In genomic region chr6:32625137-32625536, GRCh38 we compare ENCODE assay signal across 30 cellular contexts. TPM values are rescaled to one million over a fixed set of nuclear protein-coding genes. Genes with fewer than 3 reads are reported as not detected.
DNase-seq lines count a peak whose midpoint lies in the region; ATAC-seq, FAIRE-seq and TF ChIP-seq lines count a peak whose summit lies in the region.
"Had no signal": no experiment of that assay in that cellular context is flagged by ENCODE, and none has a peak within 500 bp of the region (broad histone marks: within the 10 kb centered on the region; RNA-seq: fewer than 3 reads in every experiment).

No MANE protein-coding gene starts in this region.

- H3K36me3 Mint-ChIP-seq in activated CD8-positive, alpha-beta T cell treated with anti-CD3 and anti-CD28 coated beads, Interleukin-2, amount 10 ng/mL, durations not matched to agents 7 days and 5 days (ENCODE audit: low read depth), result peaks cover 9% of the 10 kb centered on the region
- no peaks in the 10 kb centered on the region for H3K36me3 Mint-ChIP-seq in activated CD8-positive, alpha-beta T cell treated with anti-CD3 and anti-CD28 coated beads for 36 hours (ENCODE audit: low read depth)
- no peaks in the 10 kb centered on the region for H3K36me3 Mint-ChIP-seq in activated naive CD8-positive, alpha-beta T cell
- H3K36me3 Mint-ChIP-seq in endothelial cell (ENCODE audit: low read depth, unreplicated experiment), result no peaks in the 10 kb centered on the region
- H3K36me3 Mint-ChIP-seq: brain had no signal

- H3K27ac Mint-ChIP-seq in activated CD8-positive, alpha-beta T cell treated with anti-CD3 and anti-CD28 coated beads, Interleukin-2, amount 10 ng/mL, durations not matched to agents 7 days and 5 days, result peak overlapping the region; percentile 30
- H3K27ac Mint-ChIP-seq in activated CD8-positive, alpha-beta T cell treated with anti-CD3 and anti-CD28 coated beads for 36 hours, result no peak overlapping the region
- peak overlapping the region; percentile 64 for H3K27ac Mint-ChIP-seq in activated naive CD8-positive, alpha-beta T cell
- no peak overlapping the region for H3K27ac Mint-ChIP-seq in endothelial cell (ENCODE audit: unreplicated experiment)
- H3K27ac Mint-ChIP-seq: activated T-helper 2 cell treated with anti-CD3 and anti-CD28 coated beads, Interferon-gamma antibody, Interleukin-2, Interleukin-4, amounts not matched to agents 10 μg/mL and 5 μg/mL and 100 μg/mL, durations not matched to agents 14 hours and 24 hours and 36 hours; brain had no signal

- no peaks in the 10 kb centered on the region for H3K27me3 Mint-ChIP-seq in activated CD8-positive, alpha-beta T cell treated with anti-CD3 and anti-CD28 coated beads, Interleukin-2, amount 10 ng/mL, durations not matched to agents 7 days and 5 days (ENCODE audit: low read depth)
- no peaks in the 10 kb centered on the region for H3K27me3 Mint-ChIP-seq in activated CD8-positive, alpha-beta T cell treated with anti-CD3 and anti-CD28 coated beads for 36 hours
- H3K27me3 Mint-ChIP-seq in activated naive CD8-positive, alpha-beta T cell, result no peaks in the 10 kb centered on the region
- H3K27me3 Mint-ChIP-seq in endothelial cell (ENCODE audit: unreplicated experiment), result no peaks in the 10 kb centered on the region

- no peaks in the 10 kb centered on the region for H3K27me3 ChIP-seq in rectal smooth muscle tissue (ENCODE audit: control insufficient read depth, insufficient read depth, low read length)
- H3K27me3 ChIP-seq in testis, result no peaks in the 10 kb centered on the region
- H3K27me3 ChIP-seq in vagina, result no peaks in the 10 kb centered on the region
- H3K27me3 ChIP-seq: foreskin keratinocyte, uterus had no signal

- H3K9ac ChIP-seq in rectal smooth muscle tissue (ENCODE audit: low read length), result peak overlapping the region; percentile 21

- POLR2A ChIA-PET in activated CD8-positive, alpha-beta T cell treated with anti-CD3 and anti-CD28 coated beads, Interleukin-2, amount 10 ng/mL, durations not matched to agents 7 days and 5 days (lab: Charles Lee), result no interaction called here
- POLR2A ChIA-PET in activated CD8-positive, alpha-beta T cell treated with anti-CD3 and anti-CD28 coated beads for 36 hours (lab: Charles Lee), result interaction anchor here (0.7 kb wide), 1 partner anchor 10 kb away, joined by 3 read pairs; no protein-coding TSS in a partner anchor

- peak; percentile 55 for FAIRE-seq in GM19239 (lab: Jason Lieb, UNC)
- FAIRE-seq: A549, K562 had no signal

- H3K4me1 ChIP-seq in rectal smooth muscle tissue (ENCODE audit: control insufficient read depth, insufficient read depth, low read length), result no peaks in the 10 kb centered on the region
- H3K4me1 ChIP-seq in testis, result no peaks in the 10 kb centered on the region
- no peaks in the 10 kb centered on the region for H3K4me1 ChIP-seq in vagina
- H3K4me1 ChIP-seq: A549, foreskin keratinocyte, psoas muscle, uterus had no signal

- intact Hi-C loops in activated CD8-positive, alpha-beta T cell treated with anti-CD3 and anti-CD28 coated beads for 36 hours (cut with micrococcal nuclease), result no loop called here
- intact Hi-C loops in testis (cut with DNase I; ENCODE audit: low total_unique reads) (no loop called here), vagina (cut with DNase I) (no loop called here)

- WGBS in testis, 2 donors, result 17 to 31% methylated on average over 5 of the region's 5 CpGs

- H3K4me3 Mint-ChIP-seq in activated CD8-positive, alpha-beta T cell treated with anti-CD3 and anti-CD28 coated beads, Interleukin-2, amount 10 ng/mL, durations not matched to agents 7 days and 5 days, result no peak overlapping the region
- no peak overlapping the region for H3K4me3 Mint-ChIP-seq in activated CD8-positive, alpha-beta T cell treated with anti-CD3 and anti-CD28 coated beads for 36 hours
- H3K4me3 Mint-ChIP-seq in activated naive CD8-positive, alpha-beta T cell, result no peak overlapping the region
- H3K4me3 Mint-ChIP-seq in endothelial cell (ENCODE audit: unreplicated experiment), result no peak overlapping the region
- H3K4me3 Mint-ChIP-seq: brain had no signal

- H3K9me3 ChIP-seq in testis (no peaks in the 10 kb centered on the region), vagina (no peaks in the 10 kb centered on the region)
- H3K9me3 ChIP-seq: A549, psoas muscle, uterus had no signal

- DNase-seq in activated CD8-positive, alpha-beta T cell treated with anti-CD3 and anti-CD28 coated beads, Interleukin-2, amount 10 ng/mL, durations not matched to agents 7 days and 5 days, result no peak
- no peak for DNase-seq in activated CD8-positive, alpha-beta T cell treated with anti-CD3 and anti-CD28 coated beads for 36 hours
- DNase-seq in GM19239 (ENCODE audit: insufficient read length, low spot score) (no peak), endothelial cell (ENCODE audit: low spot score) (no peak), testis (no peak), vagina (ENCODE audit: extremely low spot score in 2 of 2) (no peak)
- DNase-seq: activated CD4-positive, alpha-beta T cell treated with anti-CD3 and anti-CD28 coated beads for 48 hours; DMS 273 treated with DMSO at 0.1 percent for 48 hours; effector CD8-positive, alpha-beta T cell; foreskin keratinocyte; GOT3; heart right ventricle; mammary epithelial cell; NCI-H1436; NCI-H82; nucleus accumbens; psoas muscle; stimulated activated CD4-positive, alpha-beta T cell treated with anti-CD3 and anti-CD28 coated beads, Interleukin-2, amount 100 ng/mL, for 24 hours; uterus had no signal

- H3K27ac ChIP-seq in rectal smooth muscle tissue (ENCODE audit: low read depth, low read length) (no peak overlapping the region), testis (no peak overlapping the region), vagina (no peak overlapping the region)
- H3K27ac ChIP-seq: A549, foreskin keratinocyte, heart right ventricle, psoas muscle, skin epidermis, uterus had no signal

- H3K4me3 ChIP-seq in rectal smooth muscle tissue (ENCODE audit: low read length) (no peak overlapping the region), testis (no peak overlapping the region), vagina (no peak overlapping the region)
- H3K4me3 ChIP-seq: A549, heart right ventricle, K562, psoas muscle, skin epidermis, uterus had no signal

- TF ChIP-seq CTCF in activated CD8-positive, alpha-beta T cell treated with anti-CD3 and anti-CD28 coated beads for 36 hours (IDR thresholded peaks at IDR 0.05), result no peak
- TF ChIP-seq CTCF in endothelial cell (IDR thresholded peaks at IDR 0.05; ENCODE audit: unreplicated experiment) (no peak), testis (IDR thresholded peaks at IDR 0.05) (no peak), vagina (IDR thresholded peaks at IDR 0.05) (no peak)

- TF ChIP-seq POLR2A in testis (IDR thresholded peaks at IDR 0.05) (no peak), vagina (IDR thresholded peaks at IDR 0.05) (no peak)

- CTCF ChIA-PET in activated CD8-positive, alpha-beta T cell treated with anti-CD3 and anti-CD28 coated beads, Interleukin-2, amount 10 ng/mL, durations not matched to agents 7 days and 5 days (lab: Charles Lee), result interaction anchor here (1.0 kb wide), 1 partner anchor 67 kb away, joined by 3 read pairs; no protein-coding TSS in a partner anchor
- CTCF ChIA-PET in activated CD8-positive, alpha-beta T cell treated with anti-CD3 and anti-CD28 coated beads for 36 hours (lab: Charles Lee), result no interaction called here

- H3K4me1 Mint-ChIP-seq in activated CD8-positive, alpha-beta T cell treated with anti-CD3 and anti-CD28 coated beads, Interleukin-2, amount 10 ng/mL, durations not matched to agents 7 days and 5 days (ENCODE audit: low read depth), result peaks cover 53% of the 10 kb centered on the region
- peaks cover 44% of the 10 kb centered on the region for H3K4me1 Mint-ChIP-seq in activated CD8-positive, alpha-beta T cell treated with anti-CD3 and anti-CD28 coated beads for 36 hours (ENCODE audit: low read depth)
- peaks cover 49% of the 10 kb centered on the region for H3K4me1 Mint-ChIP-seq in activated naive CD8-positive, alpha-beta T cell (ENCODE audit: low read depth)
- no peaks in the 10 kb centered on the region for H3K4me1 Mint-ChIP-seq in endothelial cell (ENCODE audit: unreplicated experiment)
- H3K4me1 Mint-ChIP-seq: brain had no signal

- H3K36me3 ChIP-seq in rectal smooth muscle tissue (ENCODE audit: control insufficient read depth, insufficient read depth, low read length), result no peaks in the 10 kb centered on the region
- H3K36me3 ChIP-seq in testis (ENCODE audit: low read depth, missing control alignments), result no peaks in the 10 kb centered on the region
- no peaks in the 10 kb centered on the region for H3K36me3 ChIP-seq in vagina
- H3K36me3 ChIP-seq: heart right ventricle, uterus had no signal

- H3K9me3 Mint-ChIP-seq in activated CD8-positive, alpha-beta T cell treated with anti-CD3 and anti-CD28 coated beads, Interleukin-2, amount 10 ng/mL, durations not matched to agents 7 days and 5 days (ENCODE audit: insufficient read depth), result no peaks in the 10 kb centered on the region
- no peaks in the 10 kb centered on the region for H3K9me3 Mint-ChIP-seq in activated CD8-positive, alpha-beta T cell treated with anti-CD3 and anti-CD28 coated beads for 36 hours
- no peaks in the 10 kb centered on the region for H3K9me3 Mint-ChIP-seq in activated naive CD8-positive, alpha-beta T cell (ENCODE audit: low read depth)
- H3K9me3 Mint-ChIP-seq in endothelial cell (ENCODE audit: unreplicated experiment), result no peaks in the 10 kb centered on the region
- H3K9me3 Mint-ChIP-seq: brain had no signal

- no peak for ATAC-seq in activated CD8-positive, alpha-beta T cell treated with anti-CD3 and anti-CD28 coated beads, Interleukin-2, amount 10 ng/mL, durations not matched to agents 7 days and 5 days
- ATAC-seq in activated CD8-positive, alpha-beta T cell treated with anti-CD3 and anti-CD28 coated beads for 36 hours, result no peak
- ATAC-seq: A549, esophagus mucosa, foreskin keratinocyte, heart right ventricle, K562, psoas muscle had no signal

RNA-seq across cellular contexts. Expression of gene HLA-DQA1, which starts 12.1 kb away (rescaled TPM):
- total RNA-seq in activated CD8-positive, alpha-beta T cell treated with anti-CD3 and anti-CD28 coated beads, Interleukin-2, amount 10 ng/mL, durations not matched to agents 7 days and 5 days, result 1 to 10 TPM; 2.7 to 3.4 TPM
- total RNA-seq in activated CD8-positive, alpha-beta T cell treated with anti-CD3 and anti-CD28 coated beads for 36 hours, result 1 to 10 TPM; 3.4 to 3.9 TPM
- total RNA-seq in endothelial cell (ENCODE audit: unreplicated experiment) (not detected), testis (1 to 10 TPM in 1 of 2 donors, under 1 TPM in 1; 0.94 to 1.6 TPM), vagina (7.4 TPM)
- polyA plus RNA-seq in testis (ENCODE audit: insufficient read depth, low read depth, low replicate concordance), result 33.9 TPM
- total RNA-seq: foreskin keratinocyte, HT-29, mammary epithelial cell had no signal
- polyA plus RNA-seq: A549, BJ, foreskin keratinocyte, mammary epithelial cell had no signal

RNA-seq across cellular contexts. Expression of gene HLA-DRB1, which starts 35.5 kb away (rescaled TPM):
- total RNA-seq in activated CD8-positive, alpha-beta T cell treated with anti-CD3 and anti-CD28 coated beads, Interleukin-2, amount 10 ng/mL, durations not matched to agents 7 days and 5 days, result 10 to 100 TPM; 46.0 to 50.7 TPM
- total RNA-seq in activated CD8-positive, alpha-beta T cell treated with anti-CD3 and anti-CD28 coated beads for 36 hours, result 10 to 100 TPM; 21.8 to 22.7 TPM
- total RNA-seq in endothelial cell (ENCODE audit: unreplicated experiment), result 5.1 TPM
- 10 to 100 TPM in 1 of 2 donors, 1 to 10 TPM in 1; 9.5 to 12.0 TPM for total RNA-seq in testis
- polyA plus RNA-seq in testis (ENCODE audit: insufficient read depth, low read depth, low replicate concordance), result 135 TPM
- 25.5 TPM for total RNA-seq in vagina
- total RNA-seq: foreskin keratinocyte, HT-29 had no signal
- polyA plus RNA-seq: A549, BJ had no signal

RNA-seq across cellular contexts. Expression of gene HLA-DQB1, which starts 41.3 kb away (rescaled TPM):
- total RNA-seq in activated CD8-positive, alpha-beta T cell treated with anti-CD3 and anti-CD28 coated beads, Interleukin-2, amount 10 ng/mL, durations not matched to agents 7 days and 5 days, result 10 to 100 TPM; 13.4 to 15.1 TPM
- total RNA-seq in activated CD8-positive, alpha-beta T cell treated with anti-CD3 and anti-CD28 coated beads for 36 hours, result 1 to 10 TPM; 5.3 to 6.9 TPM
- 22.0 TPM for total RNA-seq in endothelial cell (ENCODE audit: unreplicated experiment)
- total RNA-seq in testis, result 1 to 10 TPM in 1 of 2 donors, under 1 TPM in 1; 0.08 to 1.7 TPM
- polyA plus RNA-seq in testis (ENCODE audit: insufficient read depth, low read depth, low replicate concordance), result 7.7 TPM
- total RNA-seq in vagina, result 3.2 TPM
- total RNA-seq: HT-29, temporal lobe had no signal
- polyA plus RNA-seq: A549, BJ, K562 had no signal

Comparison
In these comparisons a context has a peak if more than half of its experiments do, and no peak if none do; other contexts are left out.
1. H3K27ac Mint-ChIP-seq: peak in activated CD8-positive, alpha-beta T cell treated with anti-CD3 and anti-CD28 coated beads, Interleukin-2, amount 10 ng/mL, durations not matched to agents 7 days and 5 days (single experiment) and activated naive CD8-positive, alpha-beta T cell (single experiment); none in activated CD8-positive, alpha-beta T cell treated with anti-CD3 and anti-CD28 coated beads for 36 hours (single experiment) and endothelial cell (single experiment).